In the genomic region with DNA sequence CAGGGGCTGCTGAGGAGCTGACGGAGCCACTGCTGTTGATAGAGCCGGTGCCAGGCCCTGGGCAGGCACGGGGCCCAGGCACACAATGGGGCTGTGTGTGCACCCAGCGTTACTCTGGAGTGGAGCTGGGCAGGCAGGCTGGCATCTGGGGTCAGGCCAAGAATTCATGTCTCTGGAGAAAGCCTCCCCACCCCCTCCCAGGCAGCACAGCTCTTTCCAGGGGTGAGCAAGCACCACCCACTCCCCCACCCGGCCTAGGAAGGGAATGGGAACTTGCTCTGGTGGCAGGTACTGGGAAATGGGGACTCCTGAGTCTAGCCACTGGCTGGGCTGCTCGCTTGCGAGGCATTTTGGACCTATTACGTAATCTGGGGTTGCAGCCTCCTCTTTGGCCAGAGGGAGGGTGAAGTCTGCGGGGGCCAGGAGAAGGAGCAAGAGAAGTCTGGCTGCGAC, we compare ENCODE assay signal across 10 cellular contexts. TPM values are rescaled to one million over a fixed set of nuclear protein-coding genes. Genes with fewer than 3 reads are reported as not detected.
A peak's percentile ranks its signal among the peaks of the same experiment; 100 is the strongest.
DNase-seq lines count a peak whose midpoint lies in the region; ATAC-seq, FAIRE-seq and TF ChIP-seq lines count a peak whose summit lies in the region.
"Had no signal": no experiment of that assay in that cellular context is flagged by ENCODE, and none has a peak within 500 bp of the region (broad histone marks: within the 10 kb centered on the region; RNA-seq: fewer than 3 reads in every experiment).

No MANE protein-coding gene starts in this region.

- peak overlapping the region; percentile 72 for H3K4me3 Mint-ChIP-seq in stimulated activated memory B cell treated with anti-CD40 and anti-IgM and Interleukin-4, amounts not matched to agents 10 μg/mL and 1 μg/mL and 100 μg/mL, for 72 hours

- no peak for TF ChIP-seq POLR2A in IMR-90 (IDR thresholded peaks at IDR 0.05; ENCODE audit: low read depth, low read length)
- no peak for TF ChIP-seq POLR2A in K562 (conservative IDR thresholded peaks at IDR 0.05)
- TF ChIP-seq POLR2A in GM12891 (IDR thresholded peaks at IDR 0.05; ENCODE audit: low read depth, low read length): no peak

- no peak overlapping the region for H2BK15ac ChIP-seq in IMR-90 (ENCODE audit: low read depth, low read length)

- H3K27ac ChIP-seq in IMR-90 (ENCODE audit: insufficient read depth, low read length) (no peak overlapping the region), K562 (ENCODE audit: extremely low read depth, low read depth, low read length) (no peak overlapping the region)

- H3K9ac ChIP-seq in IMR-90 (ENCODE audit: low read depth, low read length) (no peak overlapping the region), K562 (ENCODE audit: insufficient read depth in 1 of 2, low read depth in 2 of 2, low read length in 2 of 2) (no peak overlapping the region)

- H3K4me1 ChIP-seq in IMR-90 (ENCODE audit: control insufficient read depth, insufficient read depth, low read length) (peaks cover 23% of the 10 kb centered on the region), K562 (replicated peaks in 1 of 2; ENCODE audit: control insufficient read depth in 2 of 2, insufficient read depth in 2 of 2, low read length in 2 of 2) (peaks cover 0 to 17% of the 10 kb centered on the region in 2 experiments; a peak in 2 of 5 replicates)

- TF ChIP-seq RAD21 in IMR-90 (IDR thresholded peaks at IDR 0.05; ENCODE audit: low read length): no peak
- TF ChIP-seq RAD21 in K562 (CRISPR knock-in tag; conservative IDR thresholded peaks at IDR 0.05 in 1 of 2, IDR thresholded peaks at IDR 0.05 in 1 of 2): no peak

- H3K27ac Mint-ChIP-seq in stimulated activated memory B cell treated with anti-CD40 and anti-IgM and Interleukin-4, amounts not matched to agents 10 μg/mL and 1 μg/mL and 100 μg/mL, for 72 hours: peak overlapping the region; percentile 95

- no peak overlapping the region for H3K14ac ChIP-seq in IMR-90 (replicated peaks; ENCODE audit: low read depth, low read length)

- peaks cover 97% of the 10 kb centered on the region for H3K4me1 Mint-ChIP-seq in stimulated activated memory B cell treated with anti-CD40 and anti-IgM and Interleukin-4, amounts not matched to agents 10 μg/mL and 1 μg/mL and 100 μg/mL, for 72 hours

- ATAC-seq in IMR-90 (ENCODE audit: low read depth) (peak; percentile 64), K562 (no peak), GM18502 (IDR thresholded peaks at IDR 0.05; ENCODE audit: poor library complexity, unreplicated experiment) (no peak)
- ATAC-seq in stimulated activated memory B cell treated with anti-CD40 and anti-IgM and Interleukin-4, amounts not matched to agents 10 μg/mL and 1 μg/mL and 100 μg/mL, for 72 hours: no peak

- H3K4ac ChIP-seq in IMR-90 (ENCODE audit: low read depth, low read length): no peak overlapping the region

- DNase-seq in IMR-90 (no peak), K562 (ENCODE audit: extremely low read depth in 1 of 4, low spot score in 3 of 4) (no peak), kidney glomerular epithelial cell (lab: John Stamatoyannopoulos, UW) (peak; percentile 88), NCI-H1417 treated with DMSO at 0.1 percent for 48 hours (lab: John Stamatoyannopoulos, UW) (no peak), NCI-H2107 (lab: John Stamatoyannopoulos, UW) (no peak), GM12891 (ENCODE audit: insufficient read length, low spot score) (no peak)
- DNase-seq: activated naive CD4-positive, alpha-beta T cell treated with Interleukin-2 at 50 U/mL for 16 hours had no signal

- no peak overlapping the region for H3K23ac ChIP-seq in IMR-90 (ENCODE audit: low read depth, low read length)

- H3K4me3 ChIP-seq in IMR-90 (ENCODE audit: insufficient read depth, low read depth, low read length) (no peak overlapping the region), K562 (no peak overlapping the region)

- peaks cover 11% of the 10 kb centered on the region for H3K9me1 ChIP-seq in IMR-90 (ENCODE audit: insufficient read depth, low read length)
- no peaks in the 10 kb centered on the region for H3K9me1 ChIP-seq in K562 (ENCODE audit: control insufficient read depth, insufficient read depth, low read length)

- H4K91ac ChIP-seq in IMR-90 (ENCODE audit: insufficient read depth, low read depth, low read length): no peak overlapping the region

- FAIRE-seq in K562 (lab: Jason Lieb, UNC) (no peak), GM12891 (lab: Jason Lieb, UNC) (no peak)

- H3K4me2 ChIP-seq in IMR-90 (ENCODE audit: low read depth, low read length) (no peak overlapping the region), K562 (ENCODE audit: insufficient read depth, low read length) (no peak overlapping the region)

- peak overlapping the region; percentile 65 for H2AK9ac ChIP-seq in IMR-90 (replicated peaks; ENCODE audit: low read depth, low read length, poor library complexity)

- no peaks in the 10 kb centered on the region for H3K79me2 ChIP-seq in K562 (ENCODE audit: control insufficient read depth, insufficient read depth, low read length)

- WGBS in IMR-90 (ENCODE audit: extremely low coverage in 2 of 2, insufficient read length in 1 of 2), 2 experiments: no CpG with 5 or more reads among the region's 10 CpGs
- WGBS in K562 (ENCODE audit: insufficient coverage, low coverage, missing lambda C conversion rate): 5% methylated on average over 10 of the region's 10 CpGs

- POLR2A ChIA-PET in IMR-90 (lab: Charles Lee; ENCODE audit: unreplicated experiment): interaction anchor here (0.6 kb wide), 1 partner anchor 227 kb away, joined by 4 read pairs; no protein-coding TSS in a partner anchor
- POLR2A ChIA-PET in K562 (lab: Yijun Ruan, JAX): interaction anchor here (1.0 to 2.0 kb wide), 2 partner anchors 11 to 57 kb away, joined by 3 to 6 read pairs; no protein-coding TSS in a partner anchor

- BruUV-seq in IMR-90 (replicated peaks; lab: Mats Ljungman, UMichigan) (no TSS peak), K562 (replicated peaks; lab: Mats Ljungman, UMichigan) (no TSS peak)

- H3K36me3 ChIP-seq in IMR-90 (ENCODE audit: control insufficient read depth, insufficient read depth, low read length) (no peaks in the 10 kb centered on the region), K562 (ENCODE audit: control insufficient read depth, insufficient read depth, low read length) (no peaks in the 10 kb centered on the region)

- H3K9me3 ChIP-seq in IMR-90 (ENCODE audit: control insufficient read depth, insufficient read depth, low read length) (no peaks in the 10 kb centered on the region), K562 (replicated peaks; ENCODE audit: control insufficient read depth, insufficient read depth, low read depth, low read length) (no peaks in the 10 kb centered on the region)

- peaks cover 3% of the 10 kb centered on the region for H3K9me3 Mint-ChIP-seq in stimulated activated memory B cell treated with anti-CD40 and anti-IgM and Interleukin-4, amounts not matched to agents 10 μg/mL and 1 μg/mL and 100 μg/mL, for 72 hours

- H3K27me3 ChIP-seq in IMR-90 (ENCODE audit: control insufficient read depth, insufficient read depth, low read length): no peaks in the 10 kb centered on the region
- H3K27me3 ChIP-seq in K562 (ENCODE audit: control insufficient read depth in 2 of 2, insufficient read depth in 2 of 2, low read length in 2 of 2): peaks cover 2 to 53% of the 10 kb centered on the region in 2 experiments; a peak in 4 of 5 replicates

- H4K20me1 ChIP-seq in IMR-90 (ENCODE audit: insufficient read depth, low read length): peaks cover 8% of the 10 kb centered on the region; the same call in 1 of the 2 replicates
- peaks cover 15% of the 10 kb centered on the region; the same call in 1 of the 2 replicates for H4K20me1 ChIP-seq in K562 (replicated peaks; ENCODE audit: control insufficient read depth, insufficient read depth, low read length)

- H2BK120ac ChIP-seq in IMR-90 (ENCODE audit: low read depth, low read length): no peak overlapping the region

- CTCF ChIA-PET in IMR-90 (lab: Yijun Ruan, JAX) (no interaction called here), K562 (lab: Yijun Ruan, JAX; ENCODE audit: low intra/inter-chr PET ratio) (no interaction called here)

- intact Hi-C loops in IMR-90 (cut with micrococcal nuclease) (no loop called here), K562 (cut with micrococcal nuclease) (no loop called here)

- dilution Hi-C loops in IMR-90 (cut with HindIII; ENCODE audit: low sequenced_read_pairs, unreplicated experiment): no loop called here

- H3K36me3 Mint-ChIP-seq in stimulated activated memory B cell treated with anti-CD40 and anti-IgM and Interleukin-4, amounts not matched to agents 10 μg/mL and 1 μg/mL and 100 μg/mL, for 72 hours: peaks cover 29% of the 10 kb centered on the region

- TF ChIP-seq CTCF in IMR-90 (conservative IDR thresholded peaks at IDR 0.05; ENCODE audit: low read depth, low read length) (no peak), K562 (IDR thresholded peaks at IDR 0.05 in 2 of 3, conservative IDR thresholded peaks at IDR 0.05 in 1 of 3; ENCODE audit: insufficient read depth in 2 of 3, low read depth in 1 of 3, low read length in 3 of 3) (no peak)

- TF ChIP-seq EP300 in K562 (IDR thresholded peaks at IDR 0.05; ENCODE audit: low read length): no peak

- no peak overlapping the region for H4K5ac ChIP-seq in IMR-90 (ENCODE audit: low read depth, low read length)

- no peak overlapping the region for H3K56ac ChIP-seq in IMR-90 (ENCODE audit: extremely low read depth, insufficient read depth, low read length)

- no peak overlapping the region for H4K8ac ChIP-seq in IMR-90 (ENCODE audit: low read depth in 2 of 2, low read length in 2 of 2)

- no peaks in the 10 kb centered on the region for H3K27me3 Mint-ChIP-seq in stimulated activated memory B cell treated with anti-CD40 and anti-IgM and Interleukin-4, amounts not matched to agents 10 μg/mL and 1 μg/mL and 100 μg/mL, for 72 hours

- H2AK5ac ChIP-seq in IMR-90 (ENCODE audit: low read depth, low read length): no peak overlapping the region

- H3K18ac ChIP-seq in IMR-90 (ENCODE audit: low read depth, low read length): no peak overlapping the region

- H2BK5ac ChIP-seq in IMR-90 (ENCODE audit: low read depth, low read length, poor library complexity, severe bottlenecking): no peak overlapping the region

- no peak overlapping the region for H2BK20ac ChIP-seq in IMR-90 (ENCODE audit: low read depth, low read length)

- H3K79me1 ChIP-seq in IMR-90 (ENCODE audit: low read depth in 1 of 2, low read length in 2 of 2): peaks cover 0 to 5% of the 10 kb centered on the region in 2 experiments; a peak in 2 of 4 replicates

- H2AFZ ChIP-seq in IMR-90 (replicated peaks; ENCODE audit: low read length, poor library complexity) (peak overlapping the region; percentile 58), K562 (ENCODE audit: low read depth, low read length) (no peak overlapping the region)

- in situ Hi-C loops in IMR-90 (cut with MboI; ENCODE audit: low sequenced_read_pairs): no loop called here
- in situ Hi-C loops in K562 (cut with MboI): no loop called here

RNA-seq across cellular contexts. Expression of a gene that starts 22.7 kb away (rescaled TPM):
- 4.4 and 4.5 TPM in 2 replicates for total RNA-seq in IMR-90 (2012; rRNA removed)
- polyA plus RNA-seq in IMR-90 (2012; rRNA removed): 4.7 and 4.9 TPM in 2 replicates
- polyA plus RNA-seq in IMR-90 (2012; cell fraction: cytosol; rRNA removed): 3.7 and 4.9 TPM in 2 replicates
- 8.0 and 14.7 TPM in 2 replicates for polyA plus RNA-seq in IMR-90 (2012; cell fraction: nucleus; rRNA removed; ENCODE audit: low replicate concordance)
- total RNA-seq in K562 (2011; cell fraction: chromatin; rRNA removed; ENCODE audit: low replicate concordance): 2.1 and 8.5 TPM in 2 replicates
- total RNA-seq in K562 (2011; cell fraction: nucleolus; rRNA removed): 4.5 and 5.3 TPM in 2 replicates
- total RNA-seq in K562 (2011; cell fraction: nucleoplasm; rRNA removed): 3.0 and 3.6 TPM in 2 replicates
- 3.8 and 4.4 TPM in 2 replicates for total RNA-seq in K562 (2014; rRNA removed)
- total RNA-seq in K562 (2014; rRNA removed; fragmentation: Illumina TruSeq; extraction: Trizol): 0.64 and 0.84 TPM in 2 replicates
- total RNA-seq in K562 (2015; rRNA removed; fragmentation: Illumina TruSeq; extraction: Trizol): 1.1 TPM in 2 replicates
- 3.6 and 4.7 TPM in 2 replicates for total RNA-seq in K562 (2021)
- 2.0 and 4.4 TPM in 2 replicates for polyA plus RNA-seq in K562 (2011; rRNA removed)
- polyA plus RNA-seq in K562 (2011; cell fraction: cytosol; rRNA removed): 3.6 and 5.6 TPM in 2 replicates
- 2.6 and 4.3 TPM in 2 replicates for polyA plus RNA-seq in K562 (2011; cell fraction: nucleus; rRNA removed)
- 1.7 and 3.4 TPM in 2 replicates for polyA plus RNA-seq in K562 (2012)
- polyA plus RNA-seq in K562 (2014; fragmentation: Illumina TruSeq; extraction: Trizol): 2.0 TPM in 2 replicates
- under 1 TPM; 0.04 to 0.07 TPM for polyA plus RNA-seq in K562 (2014; fragmentation: Nextera tagmentation; extraction: Ambion mirVana)
- polyA plus RNA-seq in K562 (2014; rRNA removed): 1.8 and 2.4 TPM in 2 replicates
- polyA minus RNA-seq in K562 (2011; rRNA and poly(A)+ RNA removed): 1.3 and 2.2 TPM in 2 replicates
- 2.2 and 3.1 TPM in 2 replicates for polyA minus RNA-seq in K562 (2011; cell fraction: cytosol; rRNA and poly(A)+ RNA removed)
- polyA minus RNA-seq in K562 (2011; cell fraction: nucleus; rRNA and poly(A)+ RNA removed): 2.3 and 2.7 TPM in 2 replicates
- polyA plus RNA-seq in GM12891 (2012; ENCODE audit: low read depth, missing spikeins): 54.8 TPM

RNA-seq across cellular contexts. Expression of a gene that starts 34.5 kb away (rescaled TPM):
- not detected in 2 replicates for total RNA-seq in IMR-90 (2012; rRNA removed)
- not detected in 2 replicates for polyA plus RNA-seq in IMR-90 (2012; rRNA removed)
- polyA plus RNA-seq in IMR-90 (2012; cell fraction: cytosol; rRNA removed): not detected in 2 replicates
- not detected in 2 replicates for polyA plus RNA-seq in IMR-90 (2012; cell fraction: nucleus; rRNA removed; ENCODE audit: low replicate concordance)
- total RNA-seq in K562 (2011; cell fraction: chromatin; rRNA removed; ENCODE audit: low replicate concordance): not detected in 2 replicates
- total RNA-seq in K562 (2011; cell fraction: nucleolus; rRNA removed): not detected in 2 replicates
- not detected in 2 replicates for total RNA-seq in K562 (2011; cell fraction: nucleoplasm; rRNA removed)
- not detected in 2 replicates for total RNA-seq in K562 (2014; rRNA removed)
- total RNA-seq in K562 (2014; rRNA removed; fragmentation: Illumina TruSeq; extraction: Trizol): not detected in 2 replicates
- total RNA-seq in K562 (2015; rRNA removed; fragmentation: Illumina TruSeq; extraction: Trizol): not detected in 2 replicates
- total RNA-seq in K562 (2021): 0.40 and 0.81 TPM in 2 replicates
- polyA plus RNA-seq in K562 (2011; rRNA removed): not detected in 2 replicates
- 0.03 TPM in 1 of 2 replicates, not detected in the other for polyA plus RNA-seq in K562 (2011; cell fraction: cytosol; rRNA removed)
- polyA plus RNA-seq in K562 (2011; cell fraction: nucleus; rRNA removed): not detected in 2 replicates
- polyA plus RNA-seq in K562 (2012): not detected in 2 replicates
- not detected in 2 replicates for polyA plus RNA-seq in K562 (2014; fragmentation: Illumina TruSeq; extraction: Trizol)
- polyA plus RNA-seq in K562 (2014; fragmentation: Nextera tagmentation; extraction: Ambion mirVana): under 1 TPM in 1 of 2 experiments, not detected in 1; 0.17 TPM
- not detected in 2 replicates for polyA plus RNA-seq in K562 (2014; rRNA removed)
- not detected in 2 replicates for polyA minus RNA-seq in K562 (2011; rRNA and poly(A)+ RNA removed)
- 2.1 TPM in 1 of 2 replicates, not detected in the other for polyA minus RNA-seq in K562 (2011; cell fraction: cytosol; rRNA and poly(A)+ RNA removed)
- polyA minus RNA-seq in K562 (2011; cell fraction: nucleus; rRNA and poly(A)+ RNA removed): not detected in 2 replicates
- polyA plus RNA-seq in GM12891 (2012; ENCODE audit: low read depth, missing spikeins): not detected
- total RNA-seq: mesenteric fat pad had no signal
